17 cellular contexts compared by ENCODE assay signal in the genomic region with DNA sequence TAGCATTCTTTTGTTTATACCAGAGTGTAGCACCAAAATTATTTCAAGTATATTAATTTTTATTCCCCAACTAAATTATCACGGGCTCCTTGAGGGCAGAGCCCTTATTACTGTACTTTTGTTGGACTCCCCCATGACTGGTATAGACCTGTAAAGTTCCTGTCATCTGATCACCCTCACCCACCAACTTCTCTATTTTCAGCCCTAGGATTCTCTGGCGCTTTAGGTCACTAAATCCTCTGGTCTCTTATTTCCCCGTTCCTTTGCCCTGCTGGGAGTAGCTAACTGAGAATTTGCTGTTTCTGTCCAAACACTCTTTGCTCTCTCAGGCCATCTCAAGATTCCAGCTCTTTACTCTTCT. TPM values are rescaled to one million over a fixed set of nuclear protein-coding genes. Genes with fewer than 3 reads are reported as not detected.
DNase-seq lines count a peak whose midpoint lies in the region; ATAC-seq and TF ChIP-seq lines count a peak whose summit lies in the region.
"Had no signal": no experiment of that assay in that cellular context is flagged by ENCODE, and none has a peak within 500 bp of the region (broad histone marks: within the 10 kb centered on the region; RNA-seq: fewer than 3 reads in every experiment).

No MANE protein-coding gene starts in this region.

- peak overlapping the region; percentile 29; the same call in 1 of the 2 replicates for H3K9ac ChIP-seq in OCI-LY3 (ENCODE audit: low read length)
- H3K9ac ChIP-seq: GM23248, KMS-11 had no signal

- H2AFZ ChIP-seq in OCI-LY3 (ENCODE audit: low read depth, low read length) = no peak overlapping the region
- H2AFZ ChIP-seq: GM23248 had no signal

- TF ChIP-seq CTCF in OCI-LY3 (IDR thresholded peaks at IDR 0.05; ENCODE audit: low read depth, low read length) (no peak), upper lobe of right lung (IDR thresholded peaks at IDR 0.05) (no peak)

- H3K4me3 ChIP-seq in OCI-LY3 (ENCODE audit: low read length) (peak overlapping the region; percentile 38), upper lobe of right lung (no peak overlapping the region)
- H3K4me3 ChIP-seq: GM23248, SJSA1 had no signal

- peaks cover 35% of the 10 kb centered on the region for H3K4me1 ChIP-seq in OCI-LY3 (ENCODE audit: low read length)
- no peaks in the 10 kb centered on the region for H3K4me1 ChIP-seq in upper lobe of right lung
- H3K4me1 ChIP-seq: SJSA1 had no signal

- ATAC-seq in GM18870 (IDR thresholded peaks at IDR 0.05; ENCODE audit: unreplicated experiment) = peak; percentile 28
- ATAC-seq in GM21360 (IDR thresholded peaks at IDR 0.05; ENCODE audit: unreplicated experiment) = peak; percentile 19
- ATAC-seq in HG03060 (IDR thresholded peaks at IDR 0.05; ENCODE audit: low read depth, unreplicated experiment) = peak; percentile 11
- ATAC-seq in upper lobe of right lung = no peak

- H3K36me3 ChIP-seq in OCI-LY3 (replicated peaks; ENCODE audit: low read depth, low read length) (no peaks in the 10 kb centered on the region), upper lobe of right lung (no peaks in the 10 kb centered on the region)
- H3K36me3 ChIP-seq: SJSA1 had no signal

- H3K79me2 ChIP-seq in OCI-LY3 (ENCODE audit: low read length) = no peaks in the 10 kb centered on the region

- no peak for DNase-seq in GM03348 (ENCODE audit: low spot score)
- DNase-seq in NCI-H1694 treated with DMSO at 0.1 percent for 48 hours (lab: John Stamatoyannopoulos, UW) = no peak
- DNase-seq in putamen (ENCODE audit: low spot score) = no peak
- no peak for DNase-seq in upper lobe of right lung
- DNase-seq: activated CD8-positive, alpha-beta memory T cell treated with anti-CD3 and anti-CD28 coated beads, Interleukin-2, amount 50 U/mL, for 4 hours; GM23248; mammary epithelial cell; NCI-H187 had no signal

- H3K27me3 ChIP-seq in OCI-LY3 (ENCODE audit: low read depth, low read length) (no peaks in the 10 kb centered on the region), upper lobe of right lung (no peaks in the 10 kb centered on the region)
- H3K27me3 ChIP-seq: SJSA1 had no signal

- H3K9me3 ChIP-seq in OCI-LY3 (ENCODE audit: insufficient read depth, low read length) = no peaks in the 10 kb centered on the region
- no peaks in the 10 kb centered on the region for H3K9me3 ChIP-seq in upper lobe of right lung
- H3K9me3 ChIP-seq: SJSA1 had no signal

- intact Hi-C loops in upper lobe of right lung (cut with DNase I) = no loop called here

- no peaks in the 10 kb centered on the region for H4K20me1 ChIP-seq in OCI-LY3 (ENCODE audit: insufficient read depth, low read length)

- peak overlapping the region; percentile 60 for H3K4me2 ChIP-seq in OCI-LY3 (ENCODE audit: low read length)
- H3K4me2 ChIP-seq: KMS-11 had no signal

- H3K27ac ChIP-seq in OCI-LY3 (ENCODE audit: low read length) = peak overlapping the region; percentile 71
- H3K27ac ChIP-seq in upper lobe of right lung = no peak overlapping the region
- H3K27ac ChIP-seq: C4-2B, GM23248, KMS-11, SJSA1 had no signal

RNA-seq across cellular contexts. Expression of a gene that starts 3.2 kb away (rescaled TPM):
- total RNA-seq in upper lobe of right lung = 8.4 TPM
- total RNA-seq: GM23248, temporal lobe had no signal

RNA-seq across cellular contexts. Expression of a gene that starts 37.6 kb away (rescaled TPM):
- not detected for total RNA-seq in upper lobe of right lung
- total RNA-seq: esophagus mucosa, GM23248, mammary epithelial cell, SJSA1, temporal lobe had no signal

RNA-seq across cellular contexts. Expression of a gene that starts 57.7 kb away (rescaled TPM):
- not detected for total RNA-seq in upper lobe of right lung
- total RNA-seq: GM23248, mammary epithelial cell, SJSA1, temporal lobe had no signal
